ENCODE assay signal across 27 cellular contexts in the genomic region with DNA sequence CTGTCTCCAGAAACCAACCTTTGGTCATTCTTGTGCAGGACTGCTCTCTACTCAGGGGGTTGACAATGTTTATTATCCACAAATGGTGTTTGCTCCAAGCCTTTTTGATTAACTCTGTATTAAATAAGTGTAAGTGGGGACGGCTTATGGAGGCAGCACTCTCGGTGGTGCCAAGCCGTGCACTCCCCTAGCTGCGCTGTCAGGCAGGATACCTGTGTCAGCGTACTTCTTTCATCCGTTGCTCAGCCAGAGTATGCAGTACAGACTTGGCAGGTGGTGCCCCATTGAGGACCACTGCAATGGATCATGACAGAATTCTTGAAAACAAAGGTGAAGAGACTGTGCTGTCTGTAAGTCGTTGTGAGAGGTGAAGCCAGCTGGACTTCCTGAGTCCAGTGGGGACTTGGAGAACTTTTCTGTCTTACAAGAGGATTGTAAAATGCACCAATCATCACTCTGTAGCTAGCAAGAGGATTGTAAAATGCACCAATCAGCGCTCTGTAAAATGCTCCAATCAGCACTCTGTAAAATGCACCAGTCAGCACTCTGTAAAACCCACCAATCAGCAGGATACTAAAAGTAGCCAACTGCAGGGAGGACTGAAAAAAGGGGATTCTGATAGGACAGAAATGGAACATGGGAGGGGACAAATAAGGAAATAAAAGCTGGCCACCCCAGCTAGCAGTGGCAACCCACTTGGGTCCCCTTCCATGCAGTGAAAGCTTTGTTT.
A peak's percentile ranks its signal among the peaks of the same experiment; 100 is the strongest.
DNase-seq lines count a peak whose midpoint lies in the region; ATAC-seq, FAIRE-seq and TF ChIP-seq lines count a peak whose summit lies in the region.
"Had no signal": no experiment of that assay in that cellular context is flagged by ENCODE, and none has a peak within 500 bp of the region (broad histone marks: within the 10 kb centered on the region; RNA-seq: fewer than 3 reads in every experiment).

No MANE protein-coding gene starts in this region.

- H3K4me1 ChIP-seq in HepG2 (ENCODE audit: insufficient read depth, low read length) (peaks cover 11% of the 10 kb centered on the region; the same call in 1 of the 2 replicates), right lobe of liver (no peaks in the 10 kb centered on the region), IMR-90 (ENCODE audit: control insufficient read depth, insufficient read depth, low read length) (no peaks in the 10 kb centered on the region), mesenchymal stem cell (ENCODE audit: control insufficient read depth, insufficient read depth, low read depth, low read length) (no peaks in the 10 kb centered on the region), small intestine (ENCODE audit: control insufficient read depth in 2 of 2, insufficient read depth in 1 of 2, low read depth in 1 of 2, low read length in 1 of 2) (no peaks in the 10 kb centered on the region)
- H3K4me1 ChIP-seq: BE2C; BLaER1 treated with 17β-estradiol and CSF1 and Interleukin-3, amounts not matched to agents 10 nM and 100 nM had no signal

- H3K9me3 ChIP-seq in HepG2 (ENCODE audit: low read length) (peaks cover 62% of the 10 kb centered on the region), right lobe of liver (no peaks in the 10 kb centered on the region), IMR-90 (ENCODE audit: control insufficient read depth, insufficient read depth, low read length) (peaks cover 16% of the 10 kb centered on the region; the same call in 1 of the 2 replicates), mesenchymal stem cell (ENCODE audit: control insufficient read depth, low read length) (peaks cover 29% of the 10 kb centered on the region), small intestine (ENCODE audit: control insufficient read depth, low read depth) (no peaks in the 10 kb centered on the region)
- H3K9me3 ChIP-seq: BE2C had no signal

- H2BK15ac ChIP-seq in IMR-90 (ENCODE audit: low read depth, low read length) (no peak overlapping the region), mesenchymal stem cell (ENCODE audit: low read depth, poor library complexity, severe bottlenecking) (no peak overlapping the region)

- H3K56ac ChIP-seq in IMR-90 (ENCODE audit: extremely low read depth, insufficient read depth, low read length) = no peak overlapping the region

- in situ Hi-C loops in HepG2 (cut with HindIII; ENCODE audit: extremely low pct_ligation_motif_present, low pct_unique_long_range_greater_than_20kb) = no loop called here
- in situ Hi-C loops in IMR-90 (cut with MboI; ENCODE audit: low sequenced_read_pairs) = no loop called here

- H3K4me2 ChIP-seq in HepG2 (ENCODE audit: low read depth, low read length) = peak overlapping the region; percentile 49
- H3K4me2 ChIP-seq in IMR-90 (ENCODE audit: low read depth, low read length) = no peak overlapping the region
- no peak overlapping the region for H3K4me2 ChIP-seq in mesenchymal stem cell (ENCODE audit: low read length, poor library complexity, severe bottlenecking)
- H3K4me2 ChIP-seq: BLaER1 treated with 17β-estradiol and CSF1 and Interleukin-3, amounts not matched to agents 10 nM and 100 nM had no signal

- H3K4me1 Mint-ChIP-seq in nephron progenitor cell = no peaks in the 10 kb centered on the region
- H3K4me1 Mint-ChIP-seq: CD14-positive monocyte; CD8-positive, alpha-beta memory T cell had no signal

- H3K27ac Mint-ChIP-seq in nephron progenitor cell = no peak overlapping the region
- H3K27ac Mint-ChIP-seq: CD14-positive monocyte; CD4-positive, alpha-beta T cell; CD8-positive, alpha-beta memory T cell had no signal

- intact Hi-C loops in HepG2 (cut with micrococcal nuclease; ENCODE audit: unreplicated experiment) = no loop called here
- intact Hi-C loops in right lobe of liver (cut with DNase I) = no loop called here
- intact Hi-C loops in IMR-90 (cut with micrococcal nuclease) = no loop called here

- no peak for TF ChIP-seq RAD21 in HepG2 (CRISPR knock-in tag; IDR thresholded peaks at IDR 0.05)
- no peak for TF ChIP-seq RAD21 in IMR-90 (IDR thresholded peaks at IDR 0.05; ENCODE audit: low read length)

- TF ChIP-seq EP300 in HepG2 (IDR thresholded peaks at IDR 0.05; ENCODE audit: low read depth in 2 of 2, low read length in 2 of 2) (no peak), HepG2 (CRISPR knock-in tag; IDR thresholded peaks at IDR 0.05; ENCODE audit: borderline replicate concordance) (no peak)

- H3K79me1 ChIP-seq in IMR-90 (ENCODE audit: low read depth in 1 of 2, low read length in 2 of 2) (no peaks in the 10 kb centered on the region), mesenchymal stem cell (replicated peaks; ENCODE audit: low read length, poor library complexity, severe bottlenecking) (no peaks in the 10 kb centered on the region)

- H3K4ac ChIP-seq in IMR-90 (ENCODE audit: low read depth, low read length) (no peak overlapping the region), mesenchymal stem cell (ENCODE audit: low read depth in 1 of 2, low read length in 2 of 2) (no peak overlapping the region)

- DNase-seq in HepG2 (ENCODE audit: low spot score) (no peak), right lobe of liver (no peak), IMR-90 (no peak), mesenchymal stem cell (no peak), small intestine (peak; percentile 14), nephron progenitor cell (no peak)
- DNase-seq: ACHN; AML-193; BE2C; Calu3; CD4-positive, alpha-beta T cell; CD8-positive, alpha-beta memory T cell; DMS53; DMS79 treated with DMSO at 0.1 percent for 48 hours; GF-D8; GM23248; H7; HCEC 1CT had no signal

- H4K8ac ChIP-seq in IMR-90 (ENCODE audit: low read depth in 2 of 2, low read length in 2 of 2) = no peak overlapping the region
- H4K8ac ChIP-seq in mesenchymal stem cell (ENCODE audit: low read length) = no peak overlapping the region

- H2BK20ac ChIP-seq in IMR-90 (ENCODE audit: low read depth, low read length) = no peak overlapping the region

- peaks cover 36% of the 10 kb centered on the region for H3K9me3 Mint-ChIP-seq in nephron progenitor cell

- no peaks in the 10 kb centered on the region for H3K79me2 ChIP-seq in HepG2 (ENCODE audit: insufficient read depth, low read length)

- H3K4me3 Mint-ChIP-seq in nephron progenitor cell = no peak overlapping the region
- H3K4me3 Mint-ChIP-seq: CD14-positive monocyte; CD4-positive, alpha-beta T cell; CD8-positive, alpha-beta memory T cell had no signal

- H2BK12ac ChIP-seq in mesenchymal stem cell (ENCODE audit: low read length in 2 of 2) = no peak overlapping the region

- BruUV-seq in HepG2 (replicated peaks; lab: Mats Ljungman, UMichigan) = no TSS peak
- no TSS peak for BruUV-seq in IMR-90 (replicated peaks; lab: Mats Ljungman, UMichigan)

- H3K9ac ChIP-seq in HepG2 (ENCODE audit: insufficient read depth, low read depth, low read length) = no peak overlapping the region
- no peak overlapping the region for H3K9ac ChIP-seq in IMR-90 (ENCODE audit: low read depth, low read length)
- no peak overlapping the region for H3K9ac ChIP-seq in mesenchymal stem cell (ENCODE audit: low read length)
- H3K9ac ChIP-seq: BLaER1 treated with 17β-estradiol and CSF1 and Interleukin-3, amounts not matched to agents 10 nM and 100 nM; GM23248 had no signal

- no peaks in the 10 kb centered on the region for H3K36me3 Mint-ChIP-seq in nephron progenitor cell (ENCODE audit: low read depth)
- H3K36me3 Mint-ChIP-seq: CD14-positive monocyte; CD8-positive, alpha-beta memory T cell had no signal

- POLR2A ChIA-PET in HepG2 (lab: Yijun Ruan, JAX) (no interaction called here), IMR-90 (lab: Charles Lee; ENCODE audit: unreplicated experiment) (no interaction called here)

- no peak overlapping the region for H2AK5ac ChIP-seq in IMR-90 (ENCODE audit: low read depth, low read length)
- no peak overlapping the region for H2AK5ac ChIP-seq in mesenchymal stem cell (ENCODE audit: low read length, severe bottlenecking)

- H3K27me3 ChIP-seq in HepG2 (ENCODE audit: control insufficient read depth in 1 of 2, insufficient read depth in 2 of 2, low read length in 2 of 2) (no peaks in the 10 kb centered on the region), right lobe of liver (no peaks in the 10 kb centered on the region), IMR-90 (ENCODE audit: control insufficient read depth, insufficient read depth, low read length) (no peaks in the 10 kb centered on the region), mesenchymal stem cell (ENCODE audit: control insufficient read depth in 1 of 2, insufficient read depth in 1 of 2, low read length in 2 of 2) (no peaks in the 10 kb centered on the region), small intestine (ENCODE audit: control insufficient read depth in 2 of 2, insufficient read depth in 2 of 2, low read length in 2 of 2) (no peaks in the 10 kb centered on the region)
- H3K27me3 ChIP-seq: BE2C; BLaER1 treated with 17β-estradiol and CSF1 and Interleukin-3, amounts not matched to agents 10 nM and 100 nM had no signal

- H2AK9ac ChIP-seq in IMR-90 (replicated peaks; ENCODE audit: low read depth, low read length, poor library complexity) = no peak overlapping the region

- dilution Hi-C loops in IMR-90 (cut with HindIII; ENCODE audit: low sequenced_read_pairs, unreplicated experiment) = no loop called here

- no peaks in the 10 kb centered on the region for H4K20me1 ChIP-seq in HepG2 (ENCODE audit: insufficient read depth, low read length)
- no peaks in the 10 kb centered on the region for H4K20me1 ChIP-seq in IMR-90 (ENCODE audit: insufficient read depth, low read length)
- H4K20me1 ChIP-seq: BLaER1 treated with 17β-estradiol and CSF1 and Interleukin-3, amounts not matched to agents 10 nM and 100 nM had no signal

- no peak for TF ChIP-seq CTCF in HepG2 (CRISPR knock-in tag; IDR thresholded peaks at IDR 0.05)
- TF ChIP-seq CTCF in right lobe of liver (IDR thresholded peaks at IDR 0.05) = no peak
- TF ChIP-seq CTCF in IMR-90 (conservative IDR thresholded peaks at IDR 0.05; ENCODE audit: low read depth, low read length) = no peak
- no peak for TF ChIP-seq CTCF in nephron progenitor cell (IDR thresholded peaks at IDR 0.05)

- H4K5ac ChIP-seq in IMR-90 (ENCODE audit: low read depth, low read length) = no peak overlapping the region

- H3K36me3 ChIP-seq in HepG2 (replicated peaks in 1 of 2; ENCODE audit: control insufficient read depth in 1 of 2, insufficient read depth in 2 of 2, low read length in 2 of 2) = no peaks in the 10 kb centered on the region
- no peaks in the 10 kb centered on the region for H3K36me3 ChIP-seq in right lobe of liver
- H3K36me3 ChIP-seq in IMR-90 (ENCODE audit: control insufficient read depth, insufficient read depth, low read length) = no peaks in the 10 kb centered on the region
- H3K36me3 ChIP-seq in mesenchymal stem cell (ENCODE audit: control insufficient read depth in 1 of 2, insufficient read depth in 2 of 2, low read depth in 1 of 2, low read length in 2 of 2) = no peaks in the 10 kb centered on the region
- H3K36me3 ChIP-seq in small intestine (ENCODE audit: control insufficient read depth in 2 of 2, insufficient read depth in 2 of 2, low read length in 2 of 2) = no peaks in the 10 kb centered on the region
- H3K36me3 ChIP-seq: BE2C; BLaER1 treated with 17β-estradiol and CSF1 and Interleukin-3, amounts not matched to agents 10 nM and 100 nM had no signal

- H3K4me3 ChIP-seq in HepG2 (replicated peaks in 1 of 3; ENCODE audit: insufficient read depth in 1 of 3, low read depth in 2 of 3, low read length in 3 of 3) (no peak overlapping the region), right lobe of liver (no peak overlapping the region), IMR-90 (ENCODE audit: insufficient read depth, low read depth, low read length) (no peak overlapping the region), mesenchymal stem cell (ENCODE audit: insufficient read depth in 1 of 2, low read depth in 1 of 2, low read length in 2 of 2) (no peak overlapping the region), small intestine (ENCODE audit: low read depth in 1 of 2, low read length in 2 of 2) (no peak overlapping the region)
- H3K4me3 ChIP-seq: BLaER1 treated with 17β-estradiol and CSF1 and Interleukin-3, amounts not matched to agents 10 nM and 100 nM; GM23248 had no signal

- H3K18ac ChIP-seq in IMR-90 (ENCODE audit: low read depth, low read length) (no peak overlapping the region), mesenchymal stem cell (ENCODE audit: low read depth in 1 of 2, low read length in 2 of 2) (no peak overlapping the region)

- no peaks in the 10 kb centered on the region for H3K27me3 Mint-ChIP-seq in nephron progenitor cell (ENCODE audit: low read depth, poor library complexity)
- H3K27me3 Mint-ChIP-seq: CD4-positive, alpha-beta T cell; CD8-positive, alpha-beta memory T cell had no signal

- H2AFZ ChIP-seq in HepG2 (ENCODE audit: low read length) (no peak overlapping the region), IMR-90 (replicated peaks; ENCODE audit: low read length, poor library complexity) (no peak overlapping the region), mesenchymal stem cell (ENCODE audit: low read depth, low read length) (peak overlapping the region; percentile 14)
- H2AFZ ChIP-seq: GM23248 had no signal

- no peaks in the 10 kb centered on the region for H3K9me1 ChIP-seq in IMR-90 (ENCODE audit: insufficient read depth, low read length)

- H3K14ac ChIP-seq in IMR-90 (replicated peaks; ENCODE audit: low read depth, low read length) = no peak overlapping the region
- no peak overlapping the region for H3K14ac ChIP-seq in mesenchymal stem cell (ENCODE audit: low read length in 2 of 2)

- H2BK120ac ChIP-seq in IMR-90 (ENCODE audit: low read depth, low read length) (no peak overlapping the region), mesenchymal stem cell (ENCODE audit: low read depth, low read length) (no peak overlapping the region)

- H3K23ac ChIP-seq in IMR-90 (ENCODE audit: low read depth, low read length) = no peak overlapping the region
- no peak overlapping the region for H3K23ac ChIP-seq in mesenchymal stem cell (ENCODE audit: low read length in 2 of 2)

- 0% methylated on average over 7 of the region's 8 CpGs for WGBS in HepG2 (ENCODE audit: low lambda C conversion rate)
- WGBS in right lobe of liver (ENCODE audit: insufficient coverage, low coverage, low lambda C conversion rate, missing lambda C conversion rate) = 38% methylated on average over 8 of the region's 8 CpGs
- 49% methylated on average over 3 of the region's 8 CpGs; no CpG with 5 or more reads in 1 of the 2 experiments for WGBS in IMR-90 (ENCODE audit: extremely low coverage in 2 of 2, insufficient read length in 1 of 2), 2 experiments
- 88% methylated on average over 7 of the region's 8 CpGs for WGBS in mesenchymal stem cell
- 30 to 58% (median 42%) methylated on average over 8 of the region's 8 CpGs for WGBS in small intestine, 3 donors

- no peak overlapping the region for H2BK5ac ChIP-seq in IMR-90 (ENCODE audit: low read depth, low read length, poor library complexity, severe bottlenecking)
- no peak overlapping the region for H2BK5ac ChIP-seq in mesenchymal stem cell (ENCODE audit: low read depth, low read length, poor library complexity, severe bottlenecking)

- CTCF ChIA-PET in HepG2 (lab: Yijun Ruan, JAX; ENCODE audit: low intra/inter-chr PET ratio, low total read pairs) = no interaction called here
- CTCF ChIA-PET in IMR-90 (lab: Yijun Ruan, JAX) = interaction anchor here (1.1 kb wide), 1 partner anchor 30 kb away, joined by 3 read pairs; no protein-coding TSS in a partner anchor

- no peak overlapping the region for H3K27ac ChIP-seq in HepG2 (ENCODE audit: extremely low read length, insufficient read depth, low read length)
- no peak overlapping the region for H3K27ac ChIP-seq in right lobe of liver
- H3K27ac ChIP-seq in IMR-90 (ENCODE audit: insufficient read depth, low read length) = no peak overlapping the region
- H3K27ac ChIP-seq in mesenchymal stem cell (ENCODE audit: low read length, poor library complexity, severe bottlenecking) = no peak overlapping the region
- H3K27ac ChIP-seq in small intestine (ENCODE audit: low read depth in 1 of 2, low read length in 1 of 2) = no peak overlapping the region
- H3K27ac ChIP-seq: 22Rv1; BLaER1 treated with 17β-estradiol and CSF1 and Interleukin-3, amounts not matched to agents 10 nM and 100 nM; GM23248 had no signal

- H4K91ac ChIP-seq in IMR-90 (ENCODE audit: insufficient read depth, low read depth, low read length) (no peak overlapping the region), mesenchymal stem cell (ENCODE audit: low read length) (no peak overlapping the region)

- ATAC-seq in HepG2 (peak; percentile 94), right lobe of liver (no peak), IMR-90 (ENCODE audit: low read depth) (no peak), HG03196 (IDR thresholded peaks at IDR 0.05; ENCODE audit: unreplicated experiment) (no peak), GM21529 (IDR thresholded peaks at IDR 0.05; ENCODE audit: unreplicated experiment) (no peak)

- FAIRE-seq in HepG2 (lab: Jason Lieb, UNC) (no peak), small intestine (lab: Jason Lieb, UNC) (no peak)
- FAIRE-seq: A204.1, GM12891, GM18507, H1 had no signal

- TF ChIP-seq POLR2A in HepG2 (IDR thresholded peaks at IDR 0.05; ENCODE audit: insufficient read depth in 1 of 2, low read depth in 2 of 2, low read length in 2 of 2) = no peak
- no peak for TF ChIP-seq POLR2A in right lobe of liver (IDR thresholded peaks at IDR 0.05)
- TF ChIP-seq POLR2A in IMR-90 (IDR thresholded peaks at IDR 0.05; ENCODE audit: low read depth, low read length) = no peak
